In genomic region chr17:46157443-46158107, GRCh38 we compare ENCODE assay signal across 10 cellular contexts. TPM values are rescaled to one million over a fixed set of nuclear protein-coding genes. Genes with fewer than 3 reads are reported as not detected.
DNase-seq lines count a peak whose midpoint lies in the region; ATAC-seq, FAIRE-seq and TF ChIP-seq lines count a peak whose summit lies in the region.
"Had no signal": no experiment of that assay in that cellular context is flagged by ENCODE, and none has a peak within 500 bp of the region (broad histone marks: within the 10 kb centered on the region; RNA-seq: fewer than 3 reads in every experiment).

No MANE protein-coding gene starts in this region.

- no peaks in the 10 kb centered on the region for H3K27me3 Mint-ChIP-seq in activated naive CD4-positive, alpha-beta T cell treated with anti-CD3 and anti-CD28 coated beads, Interleukin-2, amount 50 U/mL, for 24 hours
- H3K27me3 Mint-ChIP-seq in memory B cell: no peaks in the 10 kb centered on the region
- no peaks in the 10 kb centered on the region for H3K27me3 Mint-ChIP-seq in type B pancreatic cell

- H3K4me3 ChIP-seq in K562 (no peak overlapping the region), tibial nerve (peak overlapping the region in 1 of 4 donors; percentile 7)

- peaks cover 98% of the 10 kb centered on the region for H3K79me2 ChIP-seq in K562 (ENCODE audit: control insufficient read depth, insufficient read depth, low read length)

- in situ Hi-C loops in K562 (cut with MboI): no loop called here

- H4K20me1 ChIP-seq in K562 (replicated peaks; ENCODE audit: control insufficient read depth, insufficient read depth, low read length): peaks cover 43% of the 10 kb centered on the region

- no peaks in the 10 kb centered on the region for H3K27me3 ChIP-seq in K562 (ENCODE audit: control insufficient read depth in 2 of 2, insufficient read depth in 2 of 2, low read length in 2 of 2)
- no peaks in the 10 kb centered on the region for H3K27me3 ChIP-seq in tibial nerve

- intact Hi-C loops in K562 (cut with micrococcal nuclease): no loop called here

- ATAC-seq in K562 (no peak), memory B cell (ENCODE audit: low read depth) (no peak)

- H3K9ac ChIP-seq in K562 (ENCODE audit: insufficient read depth in 1 of 2, low read depth in 2 of 2, low read length in 2 of 2): no peak overlapping the region

- peaks cover 8% of the 10 kb centered on the region for H3K36me3 Mint-ChIP-seq in activated naive CD4-positive, alpha-beta T cell treated with anti-CD3 and anti-CD28 coated beads, Interleukin-2, amount 50 U/mL, for 24 hours
- H3K36me3 Mint-ChIP-seq in memory B cell (peaks cover 6% of the 10 kb centered on the region), type B pancreatic cell (peaks cover 11% of the 10 kb centered on the region)

- BruUV-seq in K562 (replicated peaks; lab: Mats Ljungman, UMichigan): no TSS peak

- H3K27ac Mint-ChIP-seq in activated naive CD4-positive, alpha-beta T cell treated with anti-CD3 and anti-CD28 coated beads, Interleukin-2, amount 50 U/mL, for 24 hours: peak overlapping the region; percentile 82
- H3K27ac Mint-ChIP-seq in memory B cell (peak overlapping the region; percentile 73), type B pancreatic cell (peak overlapping the region; percentile 63)

- CTCF ChIA-PET in K562 (lab: Yijun Ruan, JAX; ENCODE audit: low intra/inter-chr PET ratio): no interaction called here

- H3K27ac ChIP-seq in K562 (ENCODE audit: extremely low read depth, low read depth, low read length) (no peak overlapping the region), tibial nerve (peak overlapping the region in 2 of 4 donors; percentile 58 to 77)

- POLR2A ChIA-PET in K562 (lab: Yijun Ruan, JAX): interaction anchor here (0.8 to 5.2 kb wide), 8 partner anchors 9 to 54 kb away, joined by 3 to 29 read pairs (median 4); no protein-coding TSS in a partner anchor

- H3K9me1 ChIP-seq in K562 (ENCODE audit: control insufficient read depth, insufficient read depth, low read length): peaks cover 3% of the 10 kb centered on the region

- no peak for TF ChIP-seq CTCF in K562 (IDR thresholded peaks at IDR 0.05 in 2 of 3, conservative IDR thresholded peaks at IDR 0.05 in 1 of 3; ENCODE audit: insufficient read depth in 2 of 3, low read depth in 1 of 3, low read length in 3 of 3)
- TF ChIP-seq CTCF in type B pancreatic cell (conservative IDR thresholded peaks at IDR 0.05): no peak
- TF ChIP-seq CTCF in tibial nerve (IDR thresholded peaks at IDR 0.05): no peak

- H3K9me3 ChIP-seq in K562 (replicated peaks; ENCODE audit: control insufficient read depth, insufficient read depth, low read depth, low read length) (no peaks in the 10 kb centered on the region), tibial nerve (no peaks in the 10 kb centered on the region)

- H3K4me3 Mint-ChIP-seq in activated naive CD4-positive, alpha-beta T cell treated with anti-CD3 and anti-CD28 coated beads, Interleukin-2, amount 50 U/mL, for 24 hours: peak overlapping the region; percentile 27
- no peak overlapping the region for H3K4me3 Mint-ChIP-seq in memory B cell
- H3K4me3 Mint-ChIP-seq in type B pancreatic cell: peak overlapping the region; percentile 1

- H3K4me1 Mint-ChIP-seq in activated naive CD4-positive, alpha-beta T cell treated with anti-CD3 and anti-CD28 coated beads, Interleukin-2, amount 50 U/mL, for 24 hours: peaks cover 93% of the 10 kb centered on the region
- H3K4me1 Mint-ChIP-seq in memory B cell (peaks cover 55% of the 10 kb centered on the region), type B pancreatic cell (ENCODE audit: unreplicated experiment) (peaks cover 62% of the 10 kb centered on the region)

- TF ChIP-seq EP300 in K562 (IDR thresholded peaks at IDR 0.05; ENCODE audit: low read length) (no peak), tibial nerve (IDR thresholded peaks at IDR 0.05) (peak in 1 of 2 donors; percentile 22)

- no peak for FAIRE-seq in K562 (lab: Jason Lieb, UNC)

- H3K9me3 Mint-ChIP-seq in activated naive CD4-positive, alpha-beta T cell treated with anti-CD3 and anti-CD28 coated beads, Interleukin-2, amount 50 U/mL, for 24 hours: no peaks in the 10 kb centered on the region
- H3K9me3 Mint-ChIP-seq in memory B cell (no peaks in the 10 kb centered on the region), type B pancreatic cell (peaks cover 3% of the 10 kb centered on the region)

- H3K4me2 ChIP-seq in K562 (ENCODE audit: insufficient read depth, low read length): no peak overlapping the region

- 76% methylated on average over 3 of the region's 3 CpGs for WGBS in K562 (ENCODE audit: insufficient coverage, low coverage, missing lambda C conversion rate)
- 19 to 28% methylated on average over 3 of the region's 3 CpGs for WGBS in tibial nerve, 2 donors

- H2AFZ ChIP-seq in K562 (ENCODE audit: low read depth, low read length): no peak overlapping the region

- no peak for TF ChIP-seq RAD21 in K562 (CRISPR knock-in tag; conservative IDR thresholded peaks at IDR 0.05 in 1 of 2, IDR thresholded peaks at IDR 0.05 in 1 of 2)

- peaks cover 2 to 35% of the 10 kb centered on the region in 2 experiments; a peak in 3 of 5 replicates for H3K4me1 ChIP-seq in K562 (replicated peaks in 1 of 2; ENCODE audit: control insufficient read depth in 2 of 2, insufficient read depth in 2 of 2, low read length in 2 of 2)
- H3K4me1 ChIP-seq in tibial nerve: peaks cover 0 to 92% (median 66%) of the 10 kb centered on the region in 4 donors

- DNase-seq in activated naive CD4-positive, alpha-beta T cell (lab: John Stamatoyannopoulos, UW): no peak
- DNase-seq in K562 (ENCODE audit: extremely low read depth in 1 of 4, low spot score in 3 of 4): no peak
- DNase-seq in memory B cell (ENCODE audit: low spot score in 2 of 2): no peak
- no peak for DNase-seq in type B pancreatic cell (ENCODE audit: extremely low spot score, unreplicated experiment)
- no peak for DNase-seq in tibial nerve (ENCODE audit: low spot score in 2 of 2)
- no peak for DNase-seq in KG1 (lab: John Stamatoyannopoulos, UW)
- no peak for DNase-seq in NCI-H345 treated with DMSO at 0.1 percent for 48 hours (lab: John Stamatoyannopoulos, UW; ENCODE audit: unreplicated experiment)
- DNase-seq: COR-L47; stimulated activated CD4-positive, alpha-beta T cell treated with anti-CD3 and anti-CD28 coated beads, Interleukin-4, amount 100 ng/mL, for 4 hours had no signal

- peaks cover 7% of the 10 kb centered on the region; the same call in 2 of the 3 replicates for H3K36me3 ChIP-seq in K562 (ENCODE audit: control insufficient read depth, insufficient read depth, low read length)
- no peaks in the 10 kb centered on the region for H3K36me3 ChIP-seq in tibial nerve

- TF ChIP-seq POLR2A in K562 (conservative IDR thresholded peaks at IDR 0.05) (no peak), tibial nerve (IDR thresholded peaks at IDR 0.05) (no peak)

TF ChIP-seq in K562, 482 proteins besides CTCF, POLR2A, EP300 and RAD21:
- peak; percentile 19; the same call in 1 of the 2 replicates for TF ChIP-seq ZNF316 (IDR thresholded peaks at IDR 0.05)
- no peak for TF ChIP-seq TGIF2 (CRISPR knock-in tag; IDR thresholded peaks at IDR 0.05)

RNA-seq across cellular contexts. Expression of gene KANSL1, which starts 35.7 kb away (rescaled TPM):
- total RNA-seq in K562 (2011; cell fraction: chromatin; rRNA removed; ENCODE audit: low replicate concordance): 361 and 617 TPM in 2 replicates
- 177 and 226 TPM in 2 replicates for total RNA-seq in K562 (2011; cell fraction: nucleolus; rRNA removed)
- 302 and 371 TPM in 2 replicates for total RNA-seq in K562 (2011; cell fraction: nucleoplasm; rRNA removed)
- total RNA-seq in K562 (2014; rRNA removed) (30.5 and 34.6 TPM in 2 replicates), K562 (2014; rRNA removed; fragmentation: Illumina TruSeq; extraction: Trizol) (44.4 and 53.2 TPM in 2 replicates), K562 (2015; rRNA removed; fragmentation: Illumina TruSeq; extraction: Trizol) (43.8 and 44.0 TPM in 2 replicates), K562 (2021) (49.3 and 55.4 TPM in 2 replicates), type B pancreatic cell (ENCODE audit: low replicate concordance) (85.4 and 129 TPM in 2 replicates), tibial nerve (100 to 1,000 TPM in 2 of 4 donors, 10 to 100 TPM in 2; 91.3 to 120 (median 105) TPM)
- polyA plus RNA-seq in K562 (2011; rRNA removed) (22.4 and 25.8 TPM in 2 replicates), K562 (2014; fragmentation: Illumina TruSeq; extraction: Trizol) (22.9 and 25.5 TPM in 2 replicates), K562 (2014; fragmentation: Nextera tagmentation; extraction: Ambion mirVana) (1 to 10 TPM; 3.6 to 6.9 TPM), K562 (2014; rRNA removed) (22.0 and 31.8 TPM in 2 replicates)
- polyA plus RNA-seq in K562 (2011; cell fraction: cytosol; rRNA removed): 10.5 and 22.5 TPM in 2 replicates
- polyA plus RNA-seq in K562 (2011; cell fraction: nucleus; rRNA removed): 79.8 and 89.1 TPM in 2 replicates
- 17.0 and 24.8 TPM in 2 replicates for polyA plus RNA-seq in K562 (2012)
- 144 and 185 TPM in 2 replicates for polyA minus RNA-seq in K562 (2011; rRNA and poly(A)+ RNA removed)
- polyA minus RNA-seq in K562 (2011; cell fraction: cytosol; rRNA and poly(A)+ RNA removed): 47.2 and 57.3 TPM in 2 replicates
- polyA minus RNA-seq in K562 (2011; cell fraction: nucleus; rRNA and poly(A)+ RNA removed): 115 and 196 TPM in 2 replicates
